8 cellular contexts compared by ENCODE assay signal in the genomic region with DNA sequence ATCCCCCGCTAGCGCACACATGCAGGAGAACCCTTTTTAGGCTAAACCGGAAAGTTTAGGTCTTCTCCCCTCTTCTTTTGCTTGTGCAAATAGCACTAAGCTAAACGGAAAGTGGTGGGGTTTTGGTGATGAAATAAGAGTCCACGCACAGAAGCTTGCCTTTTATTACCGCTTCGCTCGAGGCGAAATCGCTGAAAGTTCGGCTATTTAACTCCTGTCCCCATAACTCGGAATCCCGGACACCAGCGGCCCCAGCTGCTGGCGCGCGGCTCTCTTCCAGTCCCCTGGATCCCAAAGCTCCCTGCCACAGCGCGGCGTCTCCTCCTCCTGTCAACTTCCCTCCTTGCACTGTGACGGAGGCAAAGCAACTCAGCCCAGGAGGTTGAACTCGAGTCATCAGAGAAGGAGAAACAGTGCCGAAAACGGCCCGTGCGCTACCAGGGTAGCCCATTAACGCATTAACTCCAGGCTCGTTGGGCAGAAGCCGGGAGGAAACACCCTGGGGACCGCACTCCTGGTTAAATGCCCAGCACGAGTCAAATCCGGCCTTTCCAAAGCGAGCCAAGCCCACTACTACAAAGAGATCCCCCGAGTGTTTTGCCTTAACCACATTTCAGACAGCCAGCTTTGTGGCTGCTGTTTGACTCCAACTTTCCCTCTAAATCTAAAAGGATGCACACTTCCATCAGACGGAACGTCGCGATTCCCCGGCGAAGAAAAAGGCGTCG. TPM values are rescaled to one million over a fixed set of nuclear protein-coding genes. Genes with fewer than 3 reads are reported as not detected.
DNase-seq lines count a peak whose midpoint lies in the region; ATAC-seq and TF ChIP-seq lines count a peak whose summit lies in the region.
"Had no signal": no experiment of that assay in that cellular context is flagged by ENCODE, and none has a peak within 500 bp of the region (broad histone marks: within the 10 kb centered on the region; RNA-seq: fewer than 3 reads in every experiment).

No MANE protein-coding gene starts in this region.

- H3K36me3 ChIP-seq in HAP-1 (replicated peaks): no peaks in the 10 kb centered on the region
- H3K36me3 ChIP-seq in PC-3 (ENCODE audit: low read depth, low read length): no peaks in the 10 kb centered on the region
- H3K36me3 ChIP-seq in aorta (ENCODE audit: control insufficient read depth in 1 of 2, insufficient read depth in 2 of 2, low read length in 1 of 2): no peaks in the 10 kb centered on the region

- no peaks in the 10 kb centered on the region; the same call in 1 of the 2 replicates for H3K27me3 ChIP-seq in HAP-1 (ENCODE audit: low read depth)
- H3K27me3 ChIP-seq in PC-3 (ENCODE audit: low read length): no peaks in the 10 kb centered on the region
- H3K27me3 ChIP-seq in mononuclear cell (ENCODE audit: insufficient read depth, low read length): peaks cover 38% of the 10 kb centered on the region
- H3K27me3 ChIP-seq in aorta (ENCODE audit: control insufficient read depth in 1 of 2, insufficient read depth in 2 of 2, low read length in 1 of 2): no peaks in the 10 kb centered on the region

- no peaks in the 10 kb centered on the region for H4K20me1 ChIP-seq in PC-3 (ENCODE audit: low read length)

- peak; percentile 42 to 76 for DNase-seq in HAP-1 (ENCODE audit: low spot score in 2 of 2)
- DNase-seq in PC-3: peak; percentile 70
- peak; percentile 66 for DNase-seq in epithelial cell of esophagus (ENCODE audit: low read depth)
- DNase-seq in aorta: peak; percentile 84 to 89

- CTCF ChIA-PET in PC-3 (lab: Charles Lee): interaction anchor here (0.7 to 1.9 kb wide), 4 partner anchors 130 to 653 kb away, joined by 3 to 11 read pairs (median 8); no protein-coding TSS in a partner anchor

- peak overlapping the region; percentile 100 for H2AFZ ChIP-seq in PC-3 (ENCODE audit: low read length)

- TF ChIP-seq CTCF in PC-3 (conservative IDR thresholded peaks at IDR 0.05; ENCODE audit: low read depth, low read length): peak; percentile 49; the same call in 1 of the 2 replicates
- peak; percentile 16 for TF ChIP-seq CTCF in epithelial cell of esophagus (IDR thresholded peaks at IDR 0.05; ENCODE audit: insufficient read depth, low read depth, low read length, missing control alignments)

- H3K9me2 ChIP-seq in PC-3 (replicated peaks; ENCODE audit: low read length): no peaks in the 10 kb centered on the region

- ATAC-seq in PC-3: peak; percentile 67
- peak; percentile 91 for ATAC-seq in aorta (ENCODE audit: low FRiP score)
- no peak for ATAC-seq in HG02973 (IDR thresholded peaks at IDR 0.05; ENCODE audit: unreplicated experiment)
- ATAC-seq in GM21619 (IDR thresholded peaks at IDR 0.05; ENCODE audit: unreplicated experiment): no peak

- in situ Hi-C loops in HAP-1 (cut with MboI; ENCODE audit: low sequenced_read_pairs): no loop called here

- H3K4me3 ChIP-seq in HAP-1 (peak overlapping the region; percentile 56), PC-3 (ENCODE audit: low read length) (peak overlapping the region; percentile 90), epithelial cell of esophagus (ENCODE audit: low read length) (peak overlapping the region; percentile 57), mononuclear cell (ENCODE audit: low read length) (peak overlapping the region; percentile 29), aorta (ENCODE audit: low read length in 2 of 2) (peak overlapping the region; percentile 52 to 76)

- BruUV-seq in PC-3 (replicated peaks; lab: Mats Ljungman, UMichigan): TSS peak; percentile 83

- no peaks in the 10 kb centered on the region for H3K79me2 ChIP-seq in PC-3 (ENCODE audit: low read length)

- POLR2A ChIA-PET in PC-3 (lab: Charles Lee; ENCODE audit: unreplicated experiment): interaction anchor here (0.6 to 0.7 kb wide), 2 partner anchors 71 to 727 kb away, joined by 3 to 34 read pairs; no protein-coding TSS in a partner anchor

- H3F3A ChIP-seq in PC-3 (ENCODE audit: low read length, unreplicated experiment): no peaks in the 10 kb centered on the region

- intact Hi-C loops in PC-3 (cut with micrococcal nuclease) (loop anchor here (1.0 to 2.0 kb wide), 5 partner anchors 81 to 565 kb away; no protein-coding TSS in a partner anchor), aorta (cut with DNase I) (loop anchor here (2.0 to 10.0 kb wide), 4 partner anchors 93 to 279 kb away; no protein-coding TSS in a partner anchor)

- H3K9ac ChIP-seq in PC-3 (ENCODE audit: low read length): peak overlapping the region; percentile 33; the same call in 1 of the 2 replicates

- H3K27ac ChIP-seq in PC-3 (ENCODE audit: low read length) (no peak overlapping the region), aorta (ENCODE audit: low read depth in 1 of 2, low read length in 2 of 2) (peak overlapping the region; percentile 86 to 90)

- H3K9me3 ChIP-seq in HAP-1 (no peaks in the 10 kb centered on the region), PC-3 (ENCODE audit: low read length) (no peaks in the 10 kb centered on the region), mononuclear cell (ENCODE audit: low read depth, low read length) (no peaks in the 10 kb centered on the region), aorta (ENCODE audit: control insufficient read depth, low read length) (no peaks in the 10 kb centered on the region)

- peak overlapping the region; percentile 93 for H3K4me2 ChIP-seq in PC-3 (ENCODE audit: low read length)

- no peaks in the 10 kb centered on the region; the same call in 1 of the 2 replicates for H3K4me1 ChIP-seq in HAP-1
- H3K4me1 ChIP-seq in PC-3 (ENCODE audit: insufficient read depth, low read length): peaks cover 17% of the 10 kb centered on the region; the same call in 1 of the 2 replicates
- H3K4me1 ChIP-seq in mononuclear cell (ENCODE audit: insufficient read depth, low read length): no peaks in the 10 kb centered on the region
- H3K4me1 ChIP-seq in aorta (ENCODE audit: control insufficient read depth in 1 of 2, insufficient read depth in 2 of 2, low read length in 2 of 2): no peaks in the 10 kb centered on the region

- 1% methylated on average over 42 of the region's 42 CpGs for WGBS in aorta, 2 donors

RNA-seq across cellular contexts. Expression of a gene that starts 1.3 kb away (rescaled TPM):
- 4.0 and 4.8 TPM in 2 replicates for total RNA-seq in PC-3 (2014; rRNA removed)
- total RNA-seq in mononuclear cell: 0.21 TPM
- total RNA-seq in aorta: 10 to 100 TPM; 30.8 to 50.7 TPM
- 1 to 10 TPM; 3.5 to 9.2 TPM for polyA plus RNA-seq in aorta
- total RNA-seq: activated CD8-positive, alpha-beta memory T cell treated with anti-CD3 and anti-CD28 coated beads for 36 hours had no signal

Comparison
In these comparisons a context has a peak if more than half of its experiments do, and no peak if none do; other contexts are left out.
1. H3K4me3 ChIP-seq: peak in every context shown above with its lines; median percentile 90 in PC-3; 64 in aorta; 57 in epithelial cell of esophagus; 56 in HAP-1; 29 in mononuclear cell.
2. ATAC-seq: peak in PC-3 (single experiment) and aorta (single experiment); none in HG02973 (single experiment) and GM21619 (single experiment).
3. Peak in every context shown above with its lines, with median percentiles within 50 percentile points of each other: DNase-seq.